In genomic region chr15:84653910-84654688, GRCh38 we compare ENCODE assay signal across 8 cellular contexts. TPM values are rescaled to one million over a fixed set of nuclear protein-coding genes. Genes with fewer than 3 reads are reported as not detected.
DNase-seq lines count a peak whose midpoint lies in the region; ATAC-seq, FAIRE-seq and TF ChIP-seq lines count a peak whose summit lies in the region.

Gene WDR73, minus strand, starts transcription at chr15:84654283. Its CDS starts 9 bp downstream, at chr15:84654274.

- peaks cover 46% of the 10 kb centered on the region for H3K4me1 ChIP-seq in A549
- peaks cover 0 to 3% of the 10 kb centered on the region in 2 donors for H3K4me1 ChIP-seq in small intestine (ENCODE audit: control insufficient read depth in 2 of 2, insufficient read depth in 1 of 2, low read depth in 1 of 2, low read length in 1 of 2)

- no peak for TF ChIP-seq CTCF in A549 (IDR thresholded peaks at IDR 0.05)
- TF ChIP-seq CTCF in WI38 (IDR thresholded peaks at IDR 0.05; ENCODE audit: low read depth, low read length) = no peak
- no peak for TF ChIP-seq CTCF in bronchial epithelial cell (IDR thresholded peaks at IDR 0.05; ENCODE audit: insufficient read depth, low read length, severe bottlenecking)

- no peaks in the 10 kb centered on the region for H3K27me3 ChIP-seq in bronchial epithelial cell (ENCODE audit: control insufficient read depth, insufficient read depth, low read length)
- no peaks in the 10 kb centered on the region for H3K27me3 ChIP-seq in small intestine (ENCODE audit: control insufficient read depth in 2 of 2, insufficient read depth in 2 of 2, low read length in 2 of 2)

- H3K9me3 ChIP-seq in A549 (no peaks in the 10 kb centered on the region), small intestine (ENCODE audit: control insufficient read depth, low read depth) (no peaks in the 10 kb centered on the region)

- under 1% methylated on average over 38 of the region's 49 CpGs for WGBS in A549 (ENCODE audit: missing lambda C conversion rate)
- 0% methylated on average over 48 to 49 of the region's 49 CpGs for WGBS in small intestine, 3 donors

- no peak for TF ChIP-seq EP300 in A549 (IDR thresholded peaks at IDR 0.05)

- DNase-seq in A549 (ENCODE audit: low read depth in 1 of 2, low spot score in 1 of 2) (peak; percentile 91 to 96), NCI-H2227 (lab: John Stamatoyannopoulos, UW; ENCODE audit: unreplicated experiment) (peak; percentile 95), bronchial epithelial cell (ENCODE audit: low read depth) (peak; percentile 83), iPS-NIHi11 (ENCODE audit: low spot score) (peak; percentile 91), small intestine (peak; percentile 95)

- FAIRE-seq in A549 (lab: Jason Lieb, UNC) (no peak), bronchial epithelial cell (lab: Jason Lieb, UNC) (no peak), small intestine (lab: Jason Lieb, UNC) (no peak)

- TF ChIP-seq POLR2A in A549 (IDR thresholded peaks at IDR 0.05; ENCODE audit: low read length) = peak; percentile 80

- peak within 1 kb of the TSS; percentile 86 for H3K4me2 ChIP-seq in A549

- CTCF ChIA-PET in A549 (lab: Yijun Ruan, JAX) = interaction anchor here (0.5 to 8.6 kb wide), 31 partner anchors 8 to 515 kb away, joined by 3 to 85 read pairs (median 3); no protein-coding TSS in a partner anchor

- ATAC-seq in A549 = peak; percentile 77 to 86
- ATAC-seq in GM18867 (IDR thresholded peaks at IDR 0.05; ENCODE audit: unreplicated experiment) = peak; percentile 83
- peak; percentile 81 for ATAC-seq in HG03103 (IDR thresholded peaks at IDR 0.05; ENCODE audit: low read depth, unreplicated experiment)

- POLR2A ChIA-PET in A549 (lab: Yijun Ruan, JAX) = interaction anchor here (0.6 to 2.1 kb wide), 13 partner anchors 9 to 274 kb away, joined by 3 to 15 read pairs (median 6); partner anchors contain the start of genes SEC11A and ZSCAN2

- H3K4me3 ChIP-seq in A549 (peak within 1 kb of the TSS; percentile 73), WI38 (ENCODE audit: low read depth, low read length) (peak within 1 kb of the TSS; percentile 94), bronchial epithelial cell (ENCODE audit: low read depth, low read length) (peak within 1 kb of the TSS; percentile 74), small intestine (ENCODE audit: low read depth in 1 of 2, low read length in 2 of 2) (peak within 1 kb of the TSS; percentile 74 to 84)

- H3K36me3 ChIP-seq in bronchial epithelial cell (ENCODE audit: control insufficient read depth, insufficient read depth, low read length) (peaks cover 10% of the 10 kb centered on the region), small intestine (ENCODE audit: control insufficient read depth in 2 of 2, insufficient read depth in 2 of 2, low read length in 2 of 2) (peaks cover 3% of the 10 kb centered on the region in 2 donors)

- H3K27ac ChIP-seq in A549 = peak within 1 kb of the TSS; percentile 90 to 95
- H3K27ac ChIP-seq in small intestine (ENCODE audit: low read depth in 1 of 2, low read length in 1 of 2) = peak within 1 kb of the TSS; percentile 32 to 89

- TF ChIP-seq RAD21 in A549 (conservative IDR thresholded peaks at IDR 0.05 in 1 of 2, IDR thresholded peaks at IDR 0.05 in 1 of 2) = no peak; a peak in 1 of 5 replicates

TF ChIP-seq in A549, 52 proteins besides CTCF, POLR2A, EP300 and RAD21 (continues in another document):
- TF ChIP-seq TFCP2L1 (CRISPR knock-in tag; IDR thresholded peaks at IDR 0.05) (0 out of 2 replicates have a peak, but pooled peaks have one; percentile 39), ELK1 (IDR thresholded peaks at IDR 0.05; ENCODE audit: low read depth, low read length) (peak; percentile 27; the same call in 1 of the 2 replicates), POLR2AphosphoS2 (conservative IDR thresholded peaks at IDR 0.05; ENCODE audit: low read length) (no peak), KDM1A (IDR thresholded peaks at IDR 0.05; ENCODE audit: low read depth) (no peak), RNF2 (IDR thresholded peaks at IDR 0.05; ENCODE audit: borderline replicate concordance, low read depth) (no peak), EHF (CRISPR knock-in tag; IDR thresholded peaks at IDR 0.05) (no peak), BHLHE40 (IDR thresholded peaks at IDR 0.05; ENCODE audit: low read depth, low read length) (no peak), TP53 (CRISPR knock-in tag; IDR thresholded peaks at IDR 0.05) (no peak), ESRRA (IDR thresholded peaks at IDR 0.05; ENCODE audit: borderline replicate concordance, low read length) (no peak), FOSB (CRISPR knock-in tag; IDR thresholded peaks at IDR 0.05) (no peak), ZFP36 (IDR thresholded peaks at IDR 0.05; ENCODE audit: borderline replicate concordance, partially characterized antibody) (no peak), PHF8 (IDR thresholded peaks at IDR 0.05; ENCODE audit: borderline replicate concordance, low read depth) (peak; percentile 83), JUN (IDR thresholded peaks at IDR 0.05) (peak; percentile 83 to 84), NPAS2 (CRISPR knock-in tag; IDR thresholded peaks at IDR 0.05; ENCODE audit: borderline replicate concordance) (no peak), MAX (IDR thresholded peaks at IDR 0.05) (peak; percentile 58), CHD2 (IDR thresholded peaks at IDR 0.05; ENCODE audit: low read length, partially characterized antibody) (peak; percentile 99), CHD4 (IDR thresholded peaks at IDR 0.05; ENCODE audit: borderline replicate concordance) (no peak), REST (IDR thresholded peaks at IDR 0.05) (peak; percentile 100), CEBPB (IDR thresholded peaks at IDR 0.05) (no peak; a peak in 1 of 4 replicates)
- TF ChIP-seq, protein P1, sequence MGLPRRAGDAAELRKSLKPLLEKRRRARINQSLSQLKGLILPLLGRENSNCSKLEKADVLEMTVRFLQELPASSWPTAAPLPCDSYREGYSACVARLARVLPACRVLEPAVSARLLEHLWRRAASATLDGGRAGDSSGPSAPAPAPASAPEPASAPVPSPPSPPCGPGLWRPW (IDR thresholded peaks at IDR 0.05) = no peak
- TF ChIP-seq, protein P2, sequence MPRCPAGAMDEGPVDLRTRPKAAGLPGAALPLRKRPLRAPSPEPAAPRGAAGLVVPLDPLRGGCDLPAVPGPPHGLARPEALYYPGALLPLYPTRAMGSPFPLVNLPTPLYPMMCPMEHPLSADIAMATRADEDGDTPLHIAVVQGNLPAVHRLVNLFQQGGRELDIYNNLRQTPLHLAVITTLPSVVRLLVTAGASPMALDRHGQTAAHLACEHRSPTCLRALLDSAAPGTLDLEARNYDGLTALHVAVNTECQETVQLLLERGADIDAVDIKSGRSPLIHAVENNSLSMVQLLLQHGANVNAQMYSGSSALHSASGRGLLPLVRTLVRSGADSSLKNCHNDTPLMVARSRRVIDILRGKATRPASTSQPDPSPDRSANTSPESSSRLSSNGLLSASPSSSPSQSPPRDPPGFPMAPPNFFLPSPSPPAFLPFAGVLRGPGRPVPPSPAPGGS (IDR thresholded peaks at IDR 0.05) = peak; percentile 81; the same call in 2 of the 3 replicates

RNA-seq across cellular contexts. Expression of gene WDR73, which starts in this region (rescaled TPM):
- polyA plus RNA-seq in A549 (2011; rRNA removed) (44.7 and 45.9 TPM in 2 replicates), A549 (2017; fragmentation: RNase III; extraction: RNeasy Plus Mini Kit Qiagen cat#74134 plus additional on column Dnase treatment) (41.0 to 46.1 TPM (median 45.3 TPM) in 3 replicates), small intestine (10 to 100 TPM in 1 of 3 donors, 1 to 10 TPM in 2; 6.3 to 13.8 (median 7.6) TPM)
- polyA plus RNA-seq in A549 (2012; cell fraction: cytosol; rRNA removed) = 38.4 and 38.6 TPM in 2 replicates
- polyA plus RNA-seq in A549 (2012; cell fraction: nucleus; rRNA removed) = 67.9 and 79.4 TPM in 2 replicates
- 44.1 and 52.4 TPM in 2 replicates for polyA minus RNA-seq in A549 (2011; rRNA and poly(A)+ RNA removed)
- 24.0 and 31.0 TPM in 2 replicates for total RNA-seq in bronchial epithelial cell

Comparison
In these comparisons a context has a peak if more than half of its experiments do, and no peak if none do; other contexts are left out.
1. Peak in every context shown above with its lines: DNase-seq, ATAC-seq, H3K4me3 ChIP-seq and H3K27ac ChIP-seq.